In the genomic region with DNA sequence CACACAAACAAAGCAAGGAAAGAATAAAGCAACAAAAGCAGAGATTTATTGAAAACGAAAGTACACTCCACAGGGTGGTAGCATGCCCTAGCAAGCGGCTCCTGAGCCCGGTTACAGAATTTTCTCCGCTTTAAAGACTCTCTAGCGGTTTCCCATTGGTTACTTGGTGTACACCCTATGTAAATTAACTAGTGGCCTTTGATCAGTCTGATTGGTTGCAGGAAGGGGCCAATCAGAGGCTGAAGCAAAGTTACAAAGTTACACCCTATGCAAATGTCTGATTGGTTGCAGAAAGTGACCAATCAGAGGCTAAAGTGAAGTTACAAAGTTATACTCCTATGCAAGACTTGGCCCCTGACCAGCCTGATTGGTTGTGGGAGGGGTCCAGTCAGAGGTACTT, we compare ENCODE assay signal across 23 cellular contexts.
DNase-seq lines count a peak whose midpoint lies in the region; ATAC-seq and TF ChIP-seq lines count a peak whose summit lies in the region.
"Had no signal": no experiment of that assay in that cellular context is flagged by ENCODE, and none has a peak within 500 bp of the region (broad histone marks: within the 10 kb centered on the region; RNA-seq: fewer than 3 reads in every experiment).

No MANE protein-coding gene starts in this region.

- no TSS peak for BruUV-seq in PC-9 (replicated peaks; lab: Mats Ljungman, UMichigan)

- peak overlapping the region in 3 of 10 experiments; percentile 17 to 24 (median 20); a peak in 1 of 20 replicates for H3K4me3 ChIP-seq in BLaER1 treated with 17β-estradiol and CSF1 and Interleukin-3, amounts not matched to agents 10 nM and 100 nM
- H3K4me3 ChIP-seq in PC-9 (peak overlapping the region; percentile 19; the same call in 1 of the 2 replicates), choroid plexus epithelial cell (ENCODE audit: low read depth, low read length) (no peak overlapping the region), H7 (ENCODE audit: insufficient read depth, low read depth, low read length) (no peak overlapping the region), osteoblast (ENCODE audit: insufficient read depth, low read length) (no peak overlapping the region)
- H3K4me3 ChIP-seq: lower lobe of right lung, spleen had no signal

- TF ChIP-seq CTCF in PC-9 (conservative IDR thresholded peaks at IDR 0.05) (no peak), choroid plexus epithelial cell (conservative IDR thresholded peaks at IDR 0.05; ENCODE audit: low read depth, low read length) (no peak), osteoblast (IDR thresholded peaks at IDR 0.05; ENCODE audit: extremely low read depth, low read depth, low read length) (no peak)

- no peaks in the 10 kb centered on the region for H3F3A ChIP-seq in PC-9 (ENCODE audit: insufficient read depth, low read depth)

- H3K9me3 ChIP-seq in BLaER1 treated with 17β-estradiol and CSF1 and Interleukin-3, amounts not matched to agents 10 nM and 100 nM (replicated peaks in 1 of 11), result peaks cover 13 to 48% (median 41%) of the 10 kb centered on the region in 11 experiments; a peak in 20 of 22 replicates
- H3K9me3 ChIP-seq in PC-9 (ENCODE audit: insufficient read depth, low read depth), result no peaks in the 10 kb centered on the region
- no peaks in the 10 kb centered on the region for H3K9me3 ChIP-seq in osteoblast (ENCODE audit: low read depth, low read length)
- H3K9me3 ChIP-seq: gastrocnemius medialis, lower lobe of right lung had no signal

- H3K27ac ChIP-seq in BLaER1 treated with 17β-estradiol and CSF1 and Interleukin-3, amounts not matched to agents 10 nM and 100 nM, result peak overlapping the region in 9 of 11 experiments; percentile 8 to 98 (median 92); a peak in 17 of 22 replicates
- H3K27ac ChIP-seq in PC-9, result no peak overlapping the region
- H3K27ac ChIP-seq in osteoblast (ENCODE audit: low read depth, low read length), result no peak overlapping the region
- H3K27ac ChIP-seq: lower lobe of right lung, spleen had no signal

- H3K36me3 ChIP-seq in BLaER1 treated with 17β-estradiol and CSF1 and Interleukin-3, amounts not matched to agents 10 nM and 100 nM, result peaks cover 0 to 46% (median 29%) of the 10 kb centered on the region in 11 experiments; a peak in 16 of 22 replicates
- H3K36me3 ChIP-seq in PC-9 (ENCODE audit: low read depth), result no peaks in the 10 kb centered on the region
- H3K36me3 ChIP-seq in H7 (replicated peaks; ENCODE audit: control insufficient read depth, insufficient read depth, low read length), result no peaks in the 10 kb centered on the region
- no peaks in the 10 kb centered on the region for H3K36me3 ChIP-seq in osteoblast (ENCODE audit: insufficient read depth, low read length)
- H3K36me3 ChIP-seq: gastrocnemius medialis, lower lobe of right lung, spleen had no signal

- no peaks in the 10 kb centered on the region for H3K27me3 ChIP-seq in BLaER1 treated with 17β-estradiol and CSF1 and Interleukin-3, amounts not matched to agents 10 nM and 100 nM
- peaks cover 84% of the 10 kb centered on the region for H3K27me3 ChIP-seq in PC-9 (ENCODE audit: insufficient read depth, low read depth)
- no peaks in the 10 kb centered on the region for H3K27me3 ChIP-seq in H7 (ENCODE audit: control insufficient read depth, insufficient read depth, low read length)
- H3K27me3 ChIP-seq in osteoblast (ENCODE audit: insufficient read depth, low read length), result no peaks in the 10 kb centered on the region
- H3K27me3 ChIP-seq: gastrocnemius medialis had no signal

- POLR2A ChIA-PET in PC-9 (lab: Charles Lee; ENCODE audit: unreplicated experiment), result no interaction called here

- no peak overlapping the region for H2AFZ ChIP-seq in PC-9
- no peak overlapping the region for H2AFZ ChIP-seq in osteoblast (ENCODE audit: low read length)

- H3K4me2 ChIP-seq in BLaER1 treated with 17β-estradiol and CSF1 and Interleukin-3, amounts not matched to agents 10 nM and 100 nM, result peak overlapping the region; percentile 61 to 96 (median 88)
- H3K4me2 ChIP-seq in PC-9 (peak overlapping the region; percentile 61), osteoblast (ENCODE audit: insufficient read depth, low read length) (no peak overlapping the region)

- no peaks in the 10 kb centered on the region for H4K20me1 ChIP-seq in BLaER1 treated with 17β-estradiol and CSF1 and Interleukin-3, amounts not matched to agents 10 nM and 100 nM
- H4K20me1 ChIP-seq in PC-9 (ENCODE audit: insufficient read depth) (no peaks in the 10 kb centered on the region; the same call in 1 of the 2 replicates), osteoblast (ENCODE audit: insufficient read depth, low read length) (no peaks in the 10 kb centered on the region)

- no peaks in the 10 kb centered on the region for H3K9me2 ChIP-seq in PC-9 (ENCODE audit: insufficient read depth)

- H3K4me1 ChIP-seq in BLaER1 treated with 17β-estradiol and CSF1 and Interleukin-3, amounts not matched to agents 10 nM and 100 nM, result peaks cover 66 to 80% (median 72%) of the 10 kb centered on the region in 10 experiments
- H3K4me1 ChIP-seq in PC-9 (replicated peaks; ENCODE audit: insufficient read depth) (no peaks in the 10 kb centered on the region), osteoblast (ENCODE audit: insufficient read depth, low read length) (no peaks in the 10 kb centered on the region)

- intact Hi-C loops in PC-9 (cut with micrococcal nuclease; ENCODE audit: unreplicated experiment), result no loop called here

- H3K79me2 ChIP-seq in PC-9 (ENCODE audit: low read depth) (no peaks in the 10 kb centered on the region), osteoblast (ENCODE audit: insufficient read depth, low read length) (no peaks in the 10 kb centered on the region)

- H3K9ac ChIP-seq in BLaER1 treated with 17β-estradiol and CSF1 and Interleukin-3, amounts not matched to agents 10 nM and 100 nM, result peak overlapping the region in 5 of 11 experiments; percentile 76 to 89 (median 82); a peak in 7 of 22 replicates

- no peak for ATAC-seq in GM21737 (IDR thresholded peaks at IDR 0.05; ENCODE audit: unreplicated experiment)
- ATAC-seq: lower lobe of right lung; stimulated activated naive CD8-positive, alpha-beta T cell treated with anti-CD3 and anti-CD28 coated beads, Interleukin-15, amount 100 ng/mL, for 72 hours had no signal

- DNase-seq in HT1080 (ENCODE audit: low read depth) (peak; percentile 38), PC-9 (no peak), choroid plexus epithelial cell (ENCODE audit: low read depth) (peak; percentile 7), H7 (no peak), osteoblast (ENCODE audit: insufficient read length, low spot score, missing footprints) (no peak)
- no peak for DNase-seq in central memory CD4-positive, alpha-beta T cell
- DNase-seq: activated CD4-positive, alpha-beta T cell treated with anti-CD3 and anti-CD28 coated beads for 48 hours; activated CD8-positive, alpha-beta memory T cell treated with anti-CD3 and anti-CD28 coated beads, Interleukin-2, amount 50 U/mL, for 4 hours; activated gamma-delta T cell treated with Interleukin-2 at 50 U/mL for 16 hours; amygdala; COR-L47; HCEC 1CT; kidney; lower lobe of right lung; NCI-H446; retina; spleen; stimulated activated CD4-positive, alpha-beta T cell treated with anti-CD3 and anti-CD28 coated beads, Interleukin-4, amount 100 ng/mL, for 24 hours; stimulated activated naive CD8-positive, alpha-beta T cell treated with anti-CD3 and anti-CD28 coated beads, Interleukin-15, amount 100 ng/mL, for 72 hours; trophoblast cell had no signal

- CTCF ChIA-PET in PC-9 (lab: Charles Lee), result no interaction called here

Comparison
In these comparisons a context has a peak if more than half of its experiments do, and no peak if none do; other contexts are left out.
1. H3K27ac ChIP-seq: peak in BLaER1 treated with 17β-estradiol and CSF1 and Interleukin-3, amounts not matched to agents 10 nM and 100 nM (9 of 11); none in PC-9 (single experiment) and osteoblast (single experiment).
2. DNase-seq: peak in HT1080 (single experiment) and choroid plexus epithelial cell (single experiment); none in PC-9 (0 of 2), H7 (single experiment), central memory CD4-positive, alpha-beta T cell (single experiment) and osteoblast (single experiment).